ENCODE assay signal across 19 cellular contexts in genomic region chr4:142291299-142291698, GRCh38.
"Had no signal": no experiment of that assay in that cellular context is flagged by ENCODE, and none has a peak within 500 bp of the region (broad histone marks: within the 10 kb centered on the region; RNA-seq: fewer than 3 reads in every experiment).

No MANE protein-coding gene starts in this region.

- H3K27me3 Mint-ChIP-seq: activated B cell treated with CpG ODN at 0.5 μM for 24 hours; natural killer cell treated with Interleukin-12 subunit alpha and Interleukin-12 subunit beta and Interleukin-15 and Interleukin-18, amount 100 ng/mL, for 72 hours had no signal

- H3K4me1 Mint-ChIP-seq: activated B cell treated with CpG ODN at 0.5 μM for 24 hours had no signal

- H3K4me1 ChIP-seq: lower lobe of right lung, parathyroid adenoma, tibial nerve had no signal

- ATAC-seq: body of pancreas; lower lobe of right lung; natural killer cell treated with Interleukin-12 subunit alpha and Interleukin-12 subunit beta and Interleukin-15 and Interleukin-18, amount 100 ng/mL, for 72 hours; sciatic nerve had no signal

- H3K27ac ChIP-seq: body of pancreas, coronary artery, lower lobe of right lung, neutrophil, parathyroid adenoma, SK-N-MC, tibial nerve had no signal

- H3K9me3 ChIP-seq: body of pancreas, lower lobe of right lung, neutrophil, tibial nerve had no signal

- H3K4me3 ChIP-seq: body of pancreas, coronary artery, lower lobe of right lung, SK-N-MC, smooth muscle cell, tibial nerve had no signal

- H3K4me3 Mint-ChIP-seq: activated B cell treated with CpG ODN at 0.5 μM for 24 hours; activated T-helper 1 cell treated with anti-CD3 and anti-CD28 coated beads, Interleukin-12 subunit alpha, Interleukin-12 subunit beta, Interleukin-2, Interleukin-4 antibody, amounts not matched to agents 30 ng/mL and 10 ng/mL and 1 ng/mL, durations not matched to agents 14 hours and 24 hours and 36 hours; natural killer cell treated with Interleukin-12 subunit alpha and Interleukin-12 subunit beta and Interleukin-15 and Interleukin-18, amount 100 ng/mL, for 72 hours had no signal

- H3K27ac Mint-ChIP-seq: activated B cell treated with CpG ODN at 0.5 μM for 24 hours; activated T-helper 1 cell treated with anti-CD3 and anti-CD28 coated beads, Interleukin-12 subunit alpha, Interleukin-12 subunit beta, Interleukin-2, Interleukin-4 antibody, amounts not matched to agents 30 ng/mL and 10 ng/mL and 1 ng/mL, durations not matched to agents 14 hours and 24 hours and 36 hours; natural killer cell treated with Interleukin-12 subunit alpha and Interleukin-12 subunit beta and Interleukin-15 and Interleukin-18, amount 100 ng/mL, for 72 hours had no signal

- DNase-seq: activated B cell treated with CpG ODN at 0.5 μM for 24 hours; body of pancreas; erythroblast; foreskin melanocyte; glutamatergic neuron; hypothalamus; lower lobe of right lung; SHP77; stimulated activated CD4-positive, alpha-beta T cell treated with anti-CD3 and anti-CD28 coated beads, Interleukin-4, amount 100 ng/mL, for 4 hours; stimulated activated naive CD4-positive, alpha-beta T cell had no signal

- H3K36me3 ChIP-seq: lower lobe of right lung, neutrophil, tibial nerve had no signal

- H3K27me3 ChIP-seq: body of pancreas, neutrophil, tibial nerve had no signal
